1 cellular context compared by ENCODE assay signal in genomic region chr2:96146881-96147592, GRCh38.
TF ChIP-seq lines count a peak whose summit lies in the region.

No MANE protein-coding gene starts in this region.

TF ChIP-seq in HepG2, 621 proteins besides CTCF, POLR2A, EP300 and RAD21:
- 0 out of 2 replicates have a peak, but pooled peaks have one; percentile 14 for TF ChIP-seq ZFP91 (CRISPR knock-in tag; IDR thresholded peaks at IDR 0.05; ENCODE audit: borderline replicate concordance)
- no peak for TF ChIP-seq SP4 (CRISPR knock-in tag; IDR thresholded peaks at IDR 0.05)
TF ChIP-seq in HepG2: peak in this region for 1.
